In the genomic region with DNA sequence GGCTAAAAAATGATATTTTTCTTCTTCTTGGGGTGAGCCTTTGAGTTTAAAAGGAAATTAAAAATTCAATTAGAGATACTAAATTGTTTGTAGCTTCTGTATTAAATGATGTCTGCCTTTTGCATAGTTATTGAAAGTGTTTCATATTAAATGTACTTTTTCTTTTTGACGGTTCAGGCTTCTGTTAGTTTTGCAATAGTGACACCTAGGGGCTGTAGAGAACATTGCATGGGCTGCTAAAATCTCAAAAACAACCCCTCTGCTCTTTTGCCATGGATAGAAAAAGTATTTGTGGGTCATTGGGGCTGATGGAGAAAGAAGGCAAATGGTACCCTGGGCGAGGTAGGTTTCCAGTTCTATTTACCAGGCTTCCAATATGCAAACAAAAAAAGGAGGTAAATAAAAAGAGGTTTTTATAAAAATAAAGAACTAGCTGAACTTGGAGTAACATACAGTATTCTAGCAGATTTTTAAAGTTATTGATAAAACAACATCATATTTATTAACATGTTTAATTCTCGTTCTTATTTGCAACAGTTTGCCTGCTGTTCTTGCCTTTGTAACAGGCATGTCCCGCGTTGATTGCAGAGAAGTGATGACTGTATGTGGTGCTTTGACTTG, we compare ENCODE assay signal across 8 cellular contexts.
DNase-seq lines count a peak whose midpoint lies in the region; ATAC-seq, FAIRE-seq and TF ChIP-seq lines count a peak whose summit lies in the region.

No MANE protein-coding gene starts in this region.

- TF ChIP-seq EP300 in sigmoid colon (IDR thresholded peaks at IDR 0.05), result no peak

- POLR2A ChIA-PET in activated B cell treated with CpG ODN at 0.5 μM for 24 hours (lab: Charles Lee), result interaction anchor here (1.1 to 2.1 kb wide), 4 partner anchors 407 to 926 kb away, joined by 3 to 24 read pairs (median 4); a partner anchor contains a TSS

- H3K9me3 Mint-ChIP-seq in activated B cell treated with CpG ODN at 0.5 μM for 24 hours, result no peaks in the 10 kb centered on the region

- intact Hi-C loops in activated B cell treated with CpG ODN at 0.5 μM for 24 hours (cut with micrococcal nuclease), result loop anchor here (1.0 to 10.0 kb wide), 15 partner anchors 60 to 1042 kb away; no protein-coding TSS in a partner anchor
- intact Hi-C loops in heart right ventricle (cut with DNase I), result loop anchor here in 7 of 10 donors (1.0 to 10.0 kb wide), 20 partner anchors 59 to 961 kb away; a partner anchor contains a TSS
- intact Hi-C loops in sigmoid colon (cut with DNase I), result loop anchor here (5.0 kb wide), 4 partner anchors 402 to 957 kb away; a partner anchor contains a TSS

- H3K36me3 ChIP-seq in heart right ventricle, result no peaks in the 10 kb centered on the region
- H3K36me3 ChIP-seq in sigmoid colon, result no peaks in the 10 kb centered on the region

- H3K27me3 ChIP-seq in heart right ventricle, result no peaks in the 10 kb centered on the region
- no peaks in the 10 kb centered on the region for H3K27me3 ChIP-seq in sigmoid colon

- H3K4me1 ChIP-seq in heart right ventricle, result peaks cover 6 to 58% (median 29%) of the 10 kb centered on the region in 9 donors
- peaks cover 0 to 64% (median 44%) of the 10 kb centered on the region in 4 donors for H3K4me1 ChIP-seq in sigmoid colon

- H3K27ac Mint-ChIP-seq in activated B cell treated with CpG ODN at 0.5 μM for 24 hours, result peak overlapping the region; percentile 50

- DNase-seq in AG20443 (ENCODE audit: low spot score) (peak; percentile 51), NCI-H2227 treated with DMSO at 0.1 percent for 48 hours (lab: John Stamatoyannopoulos, UW) (peak; percentile 69), activated B cell treated with CpG ODN at 0.5 μM for 24 hours (no peak), heart right ventricle (no peak), sigmoid colon (no peak), GM12892 (ENCODE audit: insufficient read length) (no peak), T1000 (lab: John Stamatoyannopoulos, UW) (no peak)

- TF ChIP-seq CTCF in GM12873 (IDR thresholded peaks at IDR 0.05; ENCODE audit: insufficient read depth, low read depth, low read length, missing control alignments), result peak; percentile 83
- TF ChIP-seq CTCF in activated B cell treated with CpG ODN at 0.5 μM for 24 hours (IDR thresholded peaks at IDR 0.05), result peak; percentile 50
- TF ChIP-seq CTCF in heart right ventricle (IDR thresholded peaks at IDR 0.05), result peak; percentile 90 to 98 (median 94)
- peak; percentile 84 to 96 (median 96) for TF ChIP-seq CTCF in sigmoid colon (IDR thresholded peaks at IDR 0.05)

- WGBS in heart right ventricle, 2 donors, result 44 to 50% methylated on average over 5 of the region's 5 CpGs
- 44 to 52% methylated on average over 5 of the region's 5 CpGs for WGBS in sigmoid colon, 2 donors

- peak overlapping the region in 2 of 10 donors; percentile 19 to 68 for H3K27ac ChIP-seq in heart right ventricle
- peak overlapping the region in 3 of 4 donors; percentile 24 to 56 (median 51) for H3K27ac ChIP-seq in sigmoid colon

- no peak overlapping the region for H3K4me3 ChIP-seq in heart right ventricle
- no peak overlapping the region for H3K4me3 ChIP-seq in sigmoid colon

- no peak overlapping the region for H3K4me3 Mint-ChIP-seq in activated B cell treated with CpG ODN at 0.5 μM for 24 hours

- ATAC-seq in activated B cell treated with CpG ODN at 0.5 μM for 24 hours (ENCODE audit: low read depth), result peak; percentile 49
- ATAC-seq in heart right ventricle, result peak in 7 of 8 donors; percentile 34 to 67 (median 41)

- no peaks in the 10 kb centered on the region for H3K27me3 Mint-ChIP-seq in activated B cell treated with CpG ODN at 0.5 μM for 24 hours

- no peaks in the 10 kb centered on the region for H3K36me3 Mint-ChIP-seq in activated B cell treated with CpG ODN at 0.5 μM for 24 hours (ENCODE audit: low read depth)

- FAIRE-seq in GM12892 (lab: Jason Lieb, UNC), result no peak

- CTCF ChIA-PET in activated B cell treated with CpG ODN at 0.5 μM for 24 hours (lab: Charles Lee), result interaction anchor here (0.6 to 6.0 kb wide), 37 partner anchors 17 to 1184 kb away, joined by 3 to 97 read pairs (median 4); a partner anchor contains a TSS

- TF ChIP-seq POLR2A in sigmoid colon (IDR thresholded peaks at IDR 0.05), result no peak
- TF ChIP-seq POLR2A in GM12892 (IDR thresholded peaks at IDR 0.05; ENCODE audit: low read depth, low read length), result no peak

- H3K4me1 Mint-ChIP-seq in activated B cell treated with CpG ODN at 0.5 μM for 24 hours, result peaks cover 30% of the 10 kb centered on the region

- H3K9me3 ChIP-seq in heart right ventricle, result no peaks in the 10 kb centered on the region
- no peaks in the 10 kb centered on the region for H3K9me3 ChIP-seq in sigmoid colon

Comparison
In these comparisons a context has a peak if more than half of its experiments do, and no peak if none do; other contexts are left out.
1. DNase-seq: peak in AG20443 (single experiment) and NCI-H2227 treated with DMSO at 0.1 percent for 48 hours (single experiment); none in activated B cell treated with CpG ODN at 0.5 μM for 24 hours (single experiment), heart right ventricle (0 of 2), sigmoid colon (single experiment), GM12892 (single experiment) and T1000 (single experiment).
2. Peak in every context shown above with its lines, with median percentiles within 50 percentile points of each other: CTCF ChIP-seq.